In the genomic region with DNA sequence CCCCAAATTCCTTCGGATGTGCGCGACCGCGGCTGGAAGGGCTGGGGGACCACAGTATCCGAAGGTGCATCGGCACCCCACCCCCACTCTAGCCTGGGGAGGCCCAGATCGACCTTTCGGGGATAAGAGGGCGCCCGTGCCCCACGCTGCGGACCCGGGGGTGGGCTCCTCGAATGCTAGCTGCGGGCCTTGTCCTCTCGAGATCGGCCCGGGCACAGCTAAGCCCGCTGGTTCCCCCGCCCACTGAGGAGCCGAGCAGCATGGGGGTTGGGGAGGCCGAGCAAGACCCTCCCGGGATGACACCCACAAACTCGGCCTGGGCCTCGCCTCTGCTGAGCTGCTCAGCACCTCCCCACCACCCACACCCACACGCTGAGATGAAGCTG, we compare ENCODE assay signal across 8 cellular contexts. TPM values are rescaled to one million over a fixed set of nuclear protein-coding genes. Genes with fewer than 3 reads are reported as not detected.
DNase-seq lines count a peak whose midpoint lies in the region; ATAC-seq and TF ChIP-seq lines count a peak whose summit lies in the region.

No MANE protein-coding gene starts in this region.

- BruUV-seq in PC-3 (replicated peaks; lab: Mats Ljungman, UMichigan): TSS peak; percentile 73

- H2AFZ ChIP-seq in PC-3 (ENCODE audit: low read length) (peak overlapping the region; percentile 96), neuron (ENCODE audit: low read depth, low read length) (peak overlapping the region; percentile 91)

- H4K20me1 ChIP-seq in PC-3 (ENCODE audit: low read length): peaks cover 34% of the 10 kb centered on the region

- H3K36me3 ChIP-seq in PC-3 (ENCODE audit: low read depth, low read length) (peaks cover 6% of the 10 kb centered on the region; the same call in 1 of the 2 replicates), neuron (ENCODE audit: insufficient read depth, low read length) (no peaks in the 10 kb centered on the region)

- no peaks in the 10 kb centered on the region for H3K9me2 ChIP-seq in PC-3 (replicated peaks; ENCODE audit: low read length)

- H3K79me2 ChIP-seq in PC-3 (ENCODE audit: low read length): peaks cover 39% of the 10 kb centered on the region

- no peaks in the 10 kb centered on the region for H3F3A ChIP-seq in PC-3 (ENCODE audit: low read length, unreplicated experiment)

- CTCF ChIA-PET in PC-3 (lab: Charles Lee): interaction anchor here (0.7 to 1.1 kb wide), 2 partner anchors 31 to 44 kb away, joined by 3 read pairs; no protein-coding TSS in a partner anchor

- POLR2A ChIA-PET in PC-3 (lab: Charles Lee; ENCODE audit: unreplicated experiment): interaction anchor here (0.5 to 1.1 kb wide), 3 partner anchors 32 to 77 kb away, joined by 4 to 5 read pairs (median 4); no protein-coding TSS in a partner anchor

- H3K9ac ChIP-seq in PC-3 (ENCODE audit: low read length): peak overlapping the region; percentile 60

- intact Hi-C loops in PC-3 (cut with micrococcal nuclease): loop anchor here (2.0 to 5.0 kb wide), 2 partner anchors 54 to 55 kb away; partner anchors contain the start of gene ALDH4A1

- H3K4me1 ChIP-seq in PC-3 (ENCODE audit: insufficient read depth, low read length) (peaks cover 31% of the 10 kb centered on the region), neuron (ENCODE audit: insufficient read depth, low read length) (peaks cover 16% of the 10 kb centered on the region)

- H3K27ac ChIP-seq in PC-3 (ENCODE audit: low read length): no peak overlapping the region

- H3K4me2 ChIP-seq in PC-3 (ENCODE audit: low read length): peak overlapping the region; percentile 99

- ATAC-seq in PC-3: no peak
- peak; percentile 0 for ATAC-seq in esophagus mucosa
- no peak for ATAC-seq in left lobe of liver

- no peak for TF ChIP-seq CTCF in PC-3 (conservative IDR thresholded peaks at IDR 0.05; ENCODE audit: low read depth, low read length)

- H3K4me3 ChIP-seq in PC-3 (ENCODE audit: low read length) (peak overlapping the region; percentile 99), neuron (ENCODE audit: low read length) (peak overlapping the region; percentile 76)

- H3K9me3 ChIP-seq in PC-3 (ENCODE audit: low read length): no peaks in the 10 kb centered on the region
- H3K9me3 ChIP-seq in neuron (ENCODE audit: low read length): no peaks in the 10 kb centered on the region

- H3K27me3 ChIP-seq in PC-3 (ENCODE audit: low read length) (no peaks in the 10 kb centered on the region), neuron (ENCODE audit: insufficient read depth, low read length) (no peaks in the 10 kb centered on the region)

- DNase-seq in D341Med (ENCODE audit: low spot score) (peak; percentile 46), PC-3 (no peak), left lobe of liver (ENCODE audit: low spot score) (no peak), T-helper 9 cell (no peak), KG1 (lab: John Stamatoyannopoulos, UW) (no peak)
- DNase-seq in activated CD4-positive, CD25-positive, alpha-beta regulatory T cell treated with anti-CD3 and anti-CD28 coated beads, Interleukin-2, amount 50 U/mL, for 72 hours: no peak

RNA-seq across cellular contexts. Expression of gene IFFO2, which starts 0.7 kb away (rescaled TPM):
- total RNA-seq in PC-3 (2014; rRNA removed): 30.7 and 55.2 TPM in 2 replicates
- 70.2 TPM for total RNA-seq in esophagus mucosa
- total RNA-seq in left lobe of liver: 4.1 TPM

RNA-seq across cellular contexts. Expression of gene ALDH4A1, which starts 54.8 kb away (rescaled TPM):
- 18.1 and 24.9 TPM in 2 replicates for total RNA-seq in PC-3 (2014; rRNA removed)
- 54.8 TPM for total RNA-seq in esophagus mucosa
- total RNA-seq in left lobe of liver: 359 TPM
